In genomic region chr16:27272697-27273096, GRCh38 we compare ENCODE assay signal across 1 cellular context.
TF ChIP-seq lines count a peak whose summit lies in the region.

No MANE protein-coding gene starts in this region.

TF ChIP-seq in WTC11, 78 proteins besides CTCF, POLR2A, EP300 and RAD21:
- 0 out of 2 replicates have a peak, but pooled peaks have one; percentile 52 for TF ChIP-seq ZNF121 (CRISPR knock-in tag; IDR thresholded peaks at IDR 0.05)
